Comparison of ENCODE assay signal across 1 cellular context in genomic region chr17:43171761-43172487, GRCh38.
TF ChIP-seq lines count a peak whose summit lies in the region.

No MANE protein-coding gene starts in this region.

TF ChIP-seq in HCT116, 20 proteins besides CTCF, POLR2A, EP300 and RAD21 (continued from another document):
- TF ChIP-seq ZBTB33 (IDR thresholded peaks at IDR 0.05; ENCODE audit: extremely low read depth, insufficient replicate concordance, low read length) = no peak
- 0 out of 2 replicates have a peak, but pooled peaks have one; percentile 35 for TF ChIP-seq SIN3A (IDR thresholded peaks at IDR 0.05; ENCODE audit: low read depth)
- no peak for TF ChIP-seq YY1 (IDR thresholded peaks at IDR 0.05; ENCODE audit: extremely low read depth, insufficient replicate concordance, low read depth, low read length)
- no peak for TF ChIP-seq EZH2phosphoT487 (IDR thresholded peaks at IDR 0.05; ENCODE audit: borderline replicate concordance)
